In the genomic region with DNA sequence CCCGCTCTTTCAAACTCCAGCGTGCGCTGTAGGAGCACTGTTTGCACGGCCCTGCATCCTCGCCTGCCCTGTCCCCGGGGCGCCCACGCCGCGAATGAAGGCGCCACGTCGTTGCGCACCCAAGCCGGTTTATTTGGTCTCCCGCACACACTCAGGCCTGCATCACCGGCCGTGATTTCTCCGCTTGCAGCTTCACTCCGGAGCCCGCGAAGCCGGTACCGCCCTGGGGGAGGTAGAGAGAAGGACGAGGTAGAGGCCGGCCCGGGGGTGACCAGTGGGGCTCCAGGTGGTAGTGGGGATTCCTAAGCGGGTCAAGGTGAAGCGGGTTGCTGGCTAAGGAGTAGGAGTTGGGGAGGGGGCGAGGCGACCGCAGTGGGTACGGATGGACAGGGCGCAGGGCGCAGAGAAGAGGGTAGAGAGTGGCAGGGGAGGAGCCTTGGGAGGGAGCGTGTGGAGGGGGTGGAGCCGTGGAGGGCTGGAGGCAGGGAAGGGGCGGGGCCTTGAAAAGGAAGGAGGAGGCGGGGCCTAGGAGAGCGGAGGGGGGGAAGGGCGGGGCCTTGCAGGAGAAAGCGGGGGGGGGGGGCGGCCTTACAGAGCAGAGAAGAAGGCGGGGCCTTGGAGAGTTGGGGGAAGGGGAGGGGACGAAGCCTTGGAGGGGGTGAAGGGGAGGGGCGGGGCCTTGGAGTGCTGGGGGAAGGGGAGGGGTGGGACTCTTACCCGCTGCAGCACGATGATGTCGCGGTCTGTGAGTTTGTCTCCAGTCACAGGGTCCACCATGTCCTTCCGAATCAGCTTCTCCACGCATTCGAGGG, we compare ENCODE assay signal across 1 cellular context.
TF ChIP-seq lines count a peak whose summit lies in the region.

No MANE protein-coding gene starts in this region.

TF ChIP-seq in GM12878, 131 proteins besides CTCF, POLR2A, EP300 and RAD21:
- TF ChIP-seq ZZZ3 (IDR thresholded peaks at IDR 0.05; ENCODE audit: control insufficient read depth, insufficient read length, low read depth) (no peak), EGR1 (IDR thresholded peaks at IDR 0.05; ENCODE audit: borderline replicate concordance in 1 of 2, low read depth in 2 of 2, low read length in 2 of 2) (no peak), SIX5 (IDR thresholded peaks at IDR 0.05; ENCODE audit: low read depth, low read length, severe bottlenecking) (no peak), ESRRA (IDR thresholded peaks at IDR 0.05; ENCODE audit: low read length) (no peak), BMI1 (IDR thresholded peaks at IDR 0.05; ENCODE audit: borderline replicate concordance) (no peak), POLR2AphosphoS2 (IDR thresholded peaks at IDR 0.05; ENCODE audit: low read depth, low read length) (no peak), SUPT20H (IDR thresholded peaks at IDR 0.05; ENCODE audit: borderline replicate concordance, control insufficient read depth, low read depth, low read length) (no peak), NR2C1 (IDR thresholded peaks at IDR 0.05) (no peak), CHD4 (IDR thresholded peaks at IDR 0.05) (no peak), STAT1 (conservative IDR thresholded peaks at IDR 0.05) (no peak), NR2F1 (conservative IDR thresholded peaks at IDR 0.05) (no peak)
- TF ChIP-seq, protein P1, sequence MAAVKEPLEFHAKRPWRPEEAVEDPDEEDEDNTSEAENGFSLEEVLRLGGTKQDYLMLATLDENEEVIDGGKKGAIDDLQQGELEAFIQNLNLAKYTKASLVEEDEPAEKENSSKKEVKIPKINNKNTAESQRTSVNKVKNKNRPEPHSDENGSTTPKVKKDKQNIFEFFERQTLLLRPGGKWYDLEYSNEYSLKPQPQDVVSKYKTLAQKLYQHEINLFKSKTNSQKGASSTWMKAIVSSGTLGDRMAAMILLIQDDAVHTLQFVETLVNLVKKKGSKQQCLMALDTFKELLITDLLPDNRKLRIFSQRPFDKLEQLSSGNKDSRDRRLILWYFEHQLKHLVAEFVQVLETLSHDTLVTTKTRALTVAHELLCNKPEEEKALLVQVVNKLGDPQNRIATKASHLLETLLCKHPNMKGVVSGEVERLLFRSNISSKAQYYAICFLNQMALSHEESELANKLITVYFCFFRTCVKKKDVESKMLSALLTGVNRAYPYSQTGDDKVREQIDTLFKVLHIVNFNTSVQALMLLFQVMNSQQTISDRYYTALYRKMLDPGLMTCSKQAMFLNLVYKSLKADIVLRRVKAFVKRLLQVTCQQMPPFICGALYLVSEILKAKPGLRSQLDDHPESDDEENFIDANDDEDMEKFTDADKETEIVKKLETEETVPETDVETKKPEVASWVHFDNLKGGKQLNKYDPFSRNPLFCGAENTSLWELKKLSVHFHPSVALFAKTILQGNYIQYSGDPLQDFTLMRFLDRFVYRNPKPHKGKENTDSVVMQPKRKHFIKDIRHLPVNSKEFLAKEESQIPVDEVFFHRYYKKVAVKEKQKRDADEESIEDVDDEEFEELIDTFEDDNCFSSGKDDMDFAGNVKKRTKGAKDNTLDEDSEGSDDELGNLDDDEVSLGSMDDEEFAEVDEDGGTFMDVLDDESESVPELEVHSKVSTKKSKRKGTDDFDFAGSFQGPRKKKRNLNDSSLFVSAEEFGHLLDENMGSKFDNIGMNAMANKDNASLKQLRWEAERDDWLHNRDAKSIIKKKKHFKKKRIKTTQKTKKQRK (IDR thresholded peaks at IDR 0.05; ENCODE audit: low read depth, low read length): no peak
- TF ChIP-seq, protein P2, sequence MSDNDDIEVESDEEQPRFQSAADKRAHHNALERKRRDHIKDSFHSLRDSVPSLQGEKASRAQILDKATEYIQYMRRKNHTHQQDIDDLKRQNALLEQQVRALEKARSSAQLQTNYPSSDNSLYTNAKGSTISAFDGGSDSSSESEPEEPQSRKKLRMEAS (IDR thresholded peaks at IDR 0.05; ENCODE audit: low read depth, low read length): no peak
- TF ChIP-seq, protein P3, sequence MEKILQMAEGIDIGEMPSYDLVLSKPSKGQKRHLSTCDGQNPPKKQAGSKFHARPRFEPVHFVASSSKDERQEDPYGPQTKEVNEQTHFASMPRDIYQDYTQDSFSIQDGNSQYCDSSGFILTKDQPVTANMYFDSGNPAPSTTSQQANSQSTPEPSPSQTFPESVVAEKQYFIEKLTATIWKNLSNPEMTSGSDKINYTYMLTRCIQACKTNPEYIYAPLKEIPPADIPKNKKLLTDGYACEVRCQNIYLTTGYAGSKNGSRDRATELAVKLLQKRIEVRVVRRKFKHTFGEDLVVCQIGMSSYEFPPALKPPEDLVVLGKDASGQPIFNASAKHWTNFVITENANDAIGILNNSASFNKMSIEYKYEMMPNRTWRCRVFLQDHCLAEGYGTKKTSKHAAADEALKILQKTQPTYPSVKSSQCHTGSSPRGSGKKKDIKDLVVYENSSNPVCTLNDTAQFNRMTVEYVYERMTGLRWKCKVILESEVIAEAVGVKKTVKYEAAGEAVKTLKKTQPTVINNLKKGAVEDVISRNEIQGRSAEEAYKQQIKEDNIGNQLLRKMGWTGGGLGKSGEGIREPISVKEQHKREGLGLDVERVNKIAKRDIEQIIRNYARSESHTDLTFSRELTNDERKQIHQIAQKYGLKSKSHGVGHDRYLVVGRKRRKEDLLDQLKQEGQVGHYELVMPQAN (conservative IDR thresholded peaks at IDR 0.05): no peak
- TF ChIP-seq, protein P4, sequence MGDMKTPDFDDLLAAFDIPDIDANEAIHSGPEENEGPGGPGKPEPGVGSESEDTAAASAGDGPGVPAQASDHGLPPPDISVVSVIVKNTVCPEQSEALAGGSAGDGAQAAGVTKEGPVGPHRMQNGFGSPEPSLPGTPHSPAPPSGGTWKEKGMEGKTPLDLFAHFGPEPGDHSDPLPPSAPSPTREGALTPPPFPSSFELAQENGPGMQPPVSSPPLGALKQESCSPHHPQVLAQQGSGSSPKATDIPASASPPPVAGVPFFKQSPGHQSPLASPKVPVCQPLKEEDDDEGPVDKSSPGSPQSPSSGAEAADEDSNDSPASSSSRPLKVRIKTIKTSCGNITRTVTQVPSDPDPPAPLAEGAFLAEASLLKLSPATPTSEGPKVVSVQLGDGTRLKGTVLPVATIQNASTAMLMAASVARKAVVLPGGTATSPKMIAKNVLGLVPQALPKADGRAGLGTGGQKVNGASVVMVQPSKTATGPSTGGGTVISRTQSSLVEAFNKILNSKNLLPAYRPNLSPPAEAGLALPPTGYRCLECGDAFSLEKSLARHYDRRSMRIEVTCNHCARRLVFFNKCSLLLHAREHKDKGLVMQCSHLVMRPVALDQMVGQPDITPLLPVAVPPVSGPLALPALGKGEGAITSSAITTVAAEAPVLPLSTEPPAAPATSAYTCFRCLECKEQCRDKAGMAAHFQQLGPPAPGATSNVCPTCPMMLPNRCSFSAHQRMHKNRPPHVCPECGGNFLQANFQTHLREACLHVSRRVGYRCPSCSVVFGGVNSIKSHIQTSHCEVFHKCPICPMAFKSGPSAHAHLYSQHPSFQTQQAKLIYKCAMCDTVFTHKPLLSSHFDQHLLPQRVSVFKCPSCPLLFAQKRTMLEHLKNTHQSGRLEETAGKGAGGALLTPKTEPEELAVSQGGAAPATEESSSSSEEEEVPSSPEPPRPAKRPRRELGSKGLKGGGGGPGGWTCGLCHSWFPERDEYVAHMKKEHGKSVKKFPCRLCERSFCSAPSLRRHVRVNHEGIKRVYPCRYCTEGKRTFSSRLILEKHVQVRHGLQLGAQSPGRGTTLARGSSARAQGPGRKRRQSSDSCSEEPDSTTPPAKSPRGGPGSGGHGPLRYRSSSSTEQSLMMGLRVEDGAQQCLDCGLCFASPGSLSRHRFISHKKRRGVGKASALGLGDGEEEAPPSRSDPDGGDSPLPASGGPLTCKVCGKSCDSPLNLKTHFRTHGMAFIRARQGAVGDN (IDR thresholded peaks at IDR 0.05): no peak
TF ChIP-seq in GM12878: peak in this region for 0.
